21 cellular contexts compared by ENCODE assay signal in genomic region chr18:8757598-8757997, GRCh38. TPM values are rescaled to one million over a fixed set of nuclear protein-coding genes. Genes with fewer than 3 reads are reported as not detected.
"Had no signal": no experiment of that assay in that cellular context is flagged by ENCODE, and none has a peak within 500 bp of the region (broad histone marks: within the 10 kb centered on the region; RNA-seq: fewer than 3 reads in every experiment).

No MANE protein-coding gene starts in this region.

- H3K36me3 Mint-ChIP-seq: activated naive CD8-positive, alpha-beta T cell treated with anti-CD3 and anti-CD28 coated beads, Interleukin-2, amount 10 ng/mL, durations not matched to agents 7 days and 5 days had no signal

- H3K27me3 Mint-ChIP-seq: type B pancreatic cell had no signal

- DNase-seq: activated CD4-positive, alpha-beta T cell treated with anti-CD3 and anti-CD28 coated beads for 1 hour; activated CD4-positive, alpha-beta T cell treated with anti-CD3 and anti-CD28 coated beads, Interleukin-2, amount 50 U/mL, for 48 hours; activated naive CD4-positive, alpha-beta T cell treated with Interleukin-2 at 50 U/mL for 16 hours; activated naive CD8-positive, alpha-beta T cell treated with anti-CD3 and anti-CD28 coated beads, Interleukin-2, amount 10 ng/mL, durations not matched to agents 7 days and 5 days; activated T-cell treated with anti-CD3 and anti-CD28 coated beads for 4 hours; brain microvascular endothelial cell; cortex of kidney; effector CD4-positive, alpha-beta T cell; heart right ventricle; kidney glomerular epithelial cell; left ventricle myocardium superior; naive thymus-derived CD4-positive, alpha-beta T cell; psoas muscle; right cardiac atrium; T-helper 2 cell; WERI-Rb-1 had no signal

- H3K4me3 Mint-ChIP-seq: activated naive CD8-positive, alpha-beta T cell treated with anti-CD3 and anti-CD28 coated beads, Interleukin-2, amount 10 ng/mL, durations not matched to agents 7 days and 5 days; activated T-helper 17 cell treated with anti-CD3 and anti-CD28 coated beads, Interleukin-2, amount 50 U/mL, for 72 hours; central memory CD8-positive, alpha-beta T cell; naive thymus-derived CD4-positive, alpha-beta T cell; stimulated activated naive CD8-positive, alpha-beta T cell treated with anti-CD3 and anti-CD28 coated beads, Interleukin-15, Interleukin-2, amounts not matched to agents 100 ng/mL and 50 ng/mL, for 24 hours; type B pancreatic cell had no signal

- ATAC-seq: esophagus mucosa; heart right ventricle; left ventricle myocardium superior; naive thymus-derived CD4-positive, alpha-beta T cell; psoas muscle; right cardiac atrium had no signal

- H3K9me3 Mint-ChIP-seq: central memory CD8-positive, alpha-beta T cell had no signal

- H3K4me1 ChIP-seq: psoas muscle had no signal

- H3K9me3 ChIP-seq: psoas muscle had no signal

- H3K27ac ChIP-seq: brain microvascular endothelial cell, heart right ventricle, psoas muscle, WERI-Rb-1 had no signal

- H3K27me3 ChIP-seq: brain microvascular endothelial cell, heart right ventricle had no signal

- H3K27ac Mint-ChIP-seq: activated naive CD8-positive, alpha-beta T cell treated with anti-CD3 and anti-CD28 coated beads, Interleukin-2, amount 10 ng/mL, durations not matched to agents 7 days and 5 days; activated T-helper 17 cell treated with anti-CD3 and anti-CD28 coated beads, Interleukin-2, amount 50 U/mL, for 72 hours; naive thymus-derived CD4-positive, alpha-beta T cell; stimulated activated naive CD8-positive, alpha-beta T cell treated with anti-CD3 and anti-CD28 coated beads, Interleukin-15, Interleukin-2, amounts not matched to agents 100 ng/mL and 50 ng/mL, for 24 hours; type B pancreatic cell had no signal

RNA-seq across cellular contexts. Expression of gene MTCL1, which starts 52.2 kb away (rescaled TPM):
- polyA plus RNA-seq: naive thymus-derived CD4-positive, alpha-beta T cell had no signal
